1 cellular context compared by ENCODE assay signal in the genomic region with DNA sequence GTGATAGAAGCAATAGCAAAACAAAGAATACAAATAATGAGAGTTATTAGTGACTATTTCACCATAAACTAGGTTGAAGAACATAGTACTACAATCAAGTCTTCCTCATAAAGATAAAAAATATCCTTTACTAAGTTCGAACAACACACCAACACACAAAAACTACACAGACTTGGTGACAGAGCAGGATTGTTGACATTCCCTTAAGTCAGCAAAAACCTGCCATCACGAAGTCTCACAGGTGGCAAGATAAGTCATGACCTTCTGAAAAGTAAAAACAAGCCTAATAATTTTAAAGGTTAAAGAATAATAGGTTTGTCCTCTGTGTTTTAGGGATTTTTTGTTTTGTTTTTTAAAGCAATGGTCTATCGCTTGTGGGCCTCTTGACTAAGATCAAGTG.
TF ChIP-seq lines count a peak whose summit lies in the region.

No MANE protein-coding gene starts in this region.

TF ChIP-seq in HepG2, 621 proteins besides CTCF, POLR2A, EP300 and RAD21 (continued from another document):
- TF ChIP-seq, protein P1, sequence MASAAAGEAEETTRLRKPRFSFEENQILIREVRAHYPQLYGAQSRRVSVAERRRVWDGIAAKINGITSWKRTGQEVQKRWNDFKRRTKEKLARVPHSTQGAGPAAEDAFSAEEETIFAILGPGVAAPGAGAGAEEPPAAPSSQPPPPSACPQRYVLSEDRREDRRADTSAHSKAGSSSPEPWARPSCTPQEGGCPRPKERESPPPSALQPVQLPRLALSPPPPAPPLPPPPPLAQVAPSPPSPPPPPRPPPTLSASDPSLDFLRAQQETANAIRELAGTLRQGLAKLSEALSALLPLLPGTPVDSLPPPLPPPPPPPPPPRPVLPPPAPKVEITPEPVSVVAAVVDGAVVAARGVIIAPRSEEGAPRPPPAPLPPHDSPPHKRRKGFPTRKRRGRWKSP (CRISPR knock-in tag; IDR thresholded peaks at IDR 0.05) = no peak
